ENCODE assay signal across 8 cellular contexts in the genomic region with DNA sequence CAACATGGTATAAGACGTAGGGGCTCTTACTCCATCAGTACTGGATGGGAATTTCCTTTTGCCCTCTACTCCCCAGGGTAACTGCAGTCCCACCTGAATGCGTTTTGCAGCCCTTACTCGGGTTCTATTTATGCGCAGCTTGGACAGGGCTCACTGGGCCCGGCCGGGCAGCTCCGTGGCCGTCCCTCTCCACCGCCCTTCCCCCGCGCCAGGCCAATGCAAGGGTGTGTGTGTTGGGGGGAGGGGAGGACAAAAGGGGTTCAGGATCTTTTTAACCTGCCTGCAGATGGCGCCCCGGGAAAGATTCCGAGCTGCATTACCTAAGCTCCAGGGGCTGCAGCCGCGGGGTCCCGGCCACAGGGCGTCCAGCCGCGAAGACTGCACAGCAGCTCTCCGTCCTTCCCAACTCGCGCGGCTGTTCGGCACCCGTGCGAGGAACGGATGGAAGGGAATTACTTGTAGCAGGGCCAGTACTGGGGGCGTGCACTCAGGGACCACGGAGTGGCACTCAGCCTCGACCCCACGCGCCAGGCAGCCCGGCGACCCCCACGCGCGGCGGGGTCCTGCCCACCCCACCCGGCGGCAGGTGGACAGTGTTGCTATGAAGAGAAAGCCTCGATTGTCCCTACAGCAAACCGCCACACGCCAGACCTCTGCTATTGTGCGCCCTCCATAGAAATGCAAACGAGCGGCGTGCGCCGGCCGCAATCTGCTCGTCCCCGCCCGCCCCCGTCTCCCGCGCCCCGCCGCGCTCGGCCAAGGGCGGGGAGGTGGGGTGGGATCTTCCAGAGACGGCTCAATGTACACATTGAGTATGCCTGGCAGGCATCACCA. TPM values are rescaled to one million over a fixed set of nuclear protein-coding genes. Genes with fewer than 3 reads are reported as not detected.
DNase-seq lines count a peak whose midpoint lies in the region; ATAC-seq, FAIRE-seq and TF ChIP-seq lines count a peak whose summit lies in the region.

No MANE protein-coding gene starts in this region.

- TF ChIP-seq CTCF in nephron (IDR thresholded peaks at IDR 0.05; ENCODE audit: unreplicated experiment in 3 of 3): peak; percentile 39 to 56 (median 47)
- peak; percentile 54 for TF ChIP-seq CTCF in upper lobe of right lung (IDR thresholded peaks at IDR 0.05)

- intact Hi-C loops in activated T-helper 2 cell treated with anti-CD3 and anti-CD28 coated beads, Interferon-gamma antibody, Interleukin-2, Interleukin-4, amounts not matched to agents 10 μg/mL and 5 μg/mL and 100 μg/mL, durations not matched to agents 14 hours and 24 hours and 36 hours (cut with micrococcal nuclease): loop anchor here (1.0 to 10.0 kb wide), 10 partner anchors 97 to 618 kb away; no protein-coding TSS in a partner anchor
- intact Hi-C loops in upper lobe of right lung (cut with DNase I): loop anchor here (5.0 kb wide), 1 partner anchor 498 kb away; no protein-coding TSS in a partner anchor

- peaks cover 19% of the 10 kb centered on the region for H3K27me3 Mint-ChIP-seq in activated T-helper 2 cell treated with anti-CD3 and anti-CD28 coated beads, Interferon-gamma antibody, Interleukin-2, Interleukin-4, amounts not matched to agents 10 μg/mL and 5 μg/mL and 100 μg/mL, durations not matched to agents 14 hours and 24 hours and 36 hours (ENCODE audit: low read depth)
- peaks cover 31% of the 10 kb centered on the region for H3K27me3 Mint-ChIP-seq in nephron (ENCODE audit: low read depth)

- peaks cover 25% of the 10 kb centered on the region for H3K4me1 Mint-ChIP-seq in activated T-helper 2 cell treated with anti-CD3 and anti-CD28 coated beads, Interferon-gamma antibody, Interleukin-2, Interleukin-4, amounts not matched to agents 10 μg/mL and 5 μg/mL and 100 μg/mL, durations not matched to agents 14 hours and 24 hours and 36 hours (ENCODE audit: low read depth)
- peaks cover 50% of the 10 kb centered on the region for H3K4me1 Mint-ChIP-seq in nephron

- H3K4me3 ChIP-seq in H7 (ENCODE audit: insufficient read depth, low read depth, low read length) (peak overlapping the region; percentile 38), upper lobe of right lung (peak overlapping the region; percentile 74)

- H3K27me3 ChIP-seq in H7 (ENCODE audit: control insufficient read depth, insufficient read depth, low read length): peaks cover 25% of the 10 kb centered on the region
- H3K27me3 ChIP-seq in upper lobe of right lung: peaks cover 3% of the 10 kb centered on the region

- in situ Hi-C loops in ACHN (cut with HindIII; ENCODE audit: low pct_ligation_motif_present, low pct_unique_long_range_greater_than_20kb, low sequenced_read_pairs): no loop called here

- H3K4me3 Mint-ChIP-seq in activated T-helper 2 cell treated with anti-CD3 and anti-CD28 coated beads, Interferon-gamma antibody, Interleukin-2, Interleukin-4, amounts not matched to agents 10 μg/mL and 5 μg/mL and 100 μg/mL, durations not matched to agents 14 hours and 24 hours and 36 hours (ENCODE audit: low read depth): peak overlapping the region; percentile 87
- H3K4me3 Mint-ChIP-seq in nephron: peak overlapping the region; percentile 85 to 92 (median 89)

- DNase-seq in ACHN (peak; percentile 63), H7 (peak; percentile 93), NCI-H69 (lab: John Stamatoyannopoulos, UW) (peak; percentile 98), frontal cortex (ENCODE audit: low spot score in 2 of 2) (peak; percentile 40 to 61), upper lobe of right lung (peak; percentile 88)
- peak; percentile 51 for DNase-seq in activated T-helper 2 cell treated with anti-CD3 and anti-CD28 coated beads, Interferon-gamma antibody, Interleukin-2, Interleukin-4, amounts not matched to agents 10 μg/mL and 5 μg/mL and 100 μg/mL, durations not matched to agents 14 hours and 24 hours and 36 hours (ENCODE audit: low spot score)

- H3K36me3 Mint-ChIP-seq in activated T-helper 2 cell treated with anti-CD3 and anti-CD28 coated beads, Interferon-gamma antibody, Interleukin-2, Interleukin-4, amounts not matched to agents 10 μg/mL and 5 μg/mL and 100 μg/mL, durations not matched to agents 14 hours and 24 hours and 36 hours (ENCODE audit: low read depth): peaks cover 32% of the 10 kb centered on the region
- H3K36me3 Mint-ChIP-seq in nephron (ENCODE audit: low read depth): no peaks in the 10 kb centered on the region

- H3K36me3 ChIP-seq in H7 (replicated peaks; ENCODE audit: control insufficient read depth, insufficient read depth, low read length): peaks cover 1% of the 10 kb centered on the region
- no peaks in the 10 kb centered on the region for H3K36me3 ChIP-seq in upper lobe of right lung

- FAIRE-seq in frontal cortex (lab: Jason Lieb, UNC): no peak

- peak; percentile 50 for ATAC-seq in upper lobe of right lung
- ATAC-seq in GM18511 (IDR thresholded peaks at IDR 0.05; ENCODE audit: unreplicated experiment): no peak

- H3K27ac Mint-ChIP-seq in activated T-helper 2 cell treated with anti-CD3 and anti-CD28 coated beads, Interferon-gamma antibody, Interleukin-2, Interleukin-4, amounts not matched to agents 10 μg/mL and 5 μg/mL and 100 μg/mL, durations not matched to agents 14 hours and 24 hours and 36 hours: peak overlapping the region; percentile 81
- H3K27ac Mint-ChIP-seq in nephron: peak overlapping the region; percentile 57 to 74 (median 67)

- no peaks in the 10 kb centered on the region for H3K9me3 Mint-ChIP-seq in activated T-helper 2 cell treated with anti-CD3 and anti-CD28 coated beads, Interferon-gamma antibody, Interleukin-2, Interleukin-4, amounts not matched to agents 10 μg/mL and 5 μg/mL and 100 μg/mL, durations not matched to agents 14 hours and 24 hours and 36 hours
- H3K9me3 Mint-ChIP-seq in nephron: peaks cover 3% of the 10 kb centered on the region

- peak overlapping the region; percentile 17 for H3K27ac ChIP-seq in upper lobe of right lung

- H3K4me1 ChIP-seq in upper lobe of right lung: peaks cover 29% of the 10 kb centered on the region

- H3K9me3 ChIP-seq in upper lobe of right lung: no peaks in the 10 kb centered on the region

RNA-seq across cellular contexts. Expression of a gene that starts 1.0 kb away (rescaled TPM):
- total RNA-seq in H7 (2014; rRNA removed; shearing (Covaris generic)): 3.7 and 7.5 TPM in 2 replicates
- total RNA-seq in activated T-helper 2 cell treated with anti-CD3 and anti-CD28 coated beads, Interferon-gamma antibody, Interleukin-2, Interleukin-4, amounts not matched to agents 10 μg/mL and 5 μg/mL and 100 μg/mL, durations not matched to agents 14 hours and 24 hours and 36 hours: 18.4 and 19.9 TPM in 2 replicates
- total RNA-seq in frontal cortex: 4.5 TPM
- total RNA-seq in upper lobe of right lung: 19.8 TPM
